In the genomic region with DNA sequence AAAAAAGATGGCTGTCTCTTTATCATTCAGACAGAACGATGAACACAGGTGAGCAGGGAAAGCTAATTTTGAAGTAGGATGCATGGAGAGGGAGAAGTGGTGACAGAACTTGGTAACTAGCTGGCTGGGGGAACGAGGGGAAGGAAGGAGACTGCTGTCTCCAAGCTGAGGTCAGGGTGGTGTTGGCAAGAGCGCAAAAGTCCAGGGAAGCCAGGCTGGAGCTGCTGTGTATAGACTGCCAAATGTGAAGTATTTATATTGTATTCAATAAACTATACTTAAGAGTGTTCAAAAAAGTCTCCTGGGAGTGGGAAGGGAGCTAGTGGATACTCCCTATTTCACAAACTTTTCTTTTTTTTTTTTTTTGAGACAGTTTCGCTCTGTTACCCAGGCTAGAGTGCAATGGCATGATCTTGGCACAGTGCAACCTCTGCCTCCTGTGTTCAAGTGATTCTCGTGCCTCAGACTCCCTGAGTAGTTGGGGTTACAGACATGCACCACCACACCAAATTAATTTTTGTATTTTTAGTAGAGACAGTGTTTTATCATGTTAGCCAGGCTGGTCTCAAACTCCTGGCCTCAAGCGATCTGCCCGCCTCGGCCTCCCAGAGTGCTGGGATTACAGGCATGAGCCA, we compare ENCODE assay signal across 18 cellular contexts. TPM values are rescaled to one million over a fixed set of nuclear protein-coding genes. Genes with fewer than 3 reads are reported as not detected.
"Had no signal": no experiment of that assay in that cellular context is flagged by ENCODE, and none has a peak within 500 bp of the region (broad histone marks: within the 10 kb centered on the region; RNA-seq: fewer than 3 reads in every experiment).

No MANE protein-coding gene starts in this region.

- H2AFZ ChIP-seq: hepatocyte had no signal

- H3K9me3 ChIP-seq: pancreas, tibial nerve had no signal

- H3K4me3 Mint-ChIP-seq: activated CD8-positive, alpha-beta T cell treated with anti-CD3 and anti-CD28 coated beads for 36 hours; activated T-cell treated with anti-CD3 and anti-CD28 coated beads, Interleukin-2, amount 50 U/mL, for 4 hours; naive thymus-derived CD8-positive, alpha-beta T cell had no signal

- H3K9me3 Mint-ChIP-seq: activated CD8-positive, alpha-beta T cell treated with anti-CD3 and anti-CD28 coated beads for 36 hours; activated T-cell treated with anti-CD3 and anti-CD28 coated beads, Interleukin-2, amount 50 U/mL, for 4 hours; naive thymus-derived CD8-positive, alpha-beta T cell had no signal

- H3K4me2 ChIP-seq: hepatocyte had no signal

- ATAC-seq: activated CD8-positive, alpha-beta T cell treated with anti-CD3 and anti-CD28 coated beads for 36 hours; activated T-cell treated with anti-CD3 and anti-CD28 coated beads, Interleukin-2, amount 50 U/mL, for 4 hours; foreskin keratinocyte; naive thymus-derived CD8-positive, alpha-beta T cell; pancreas had no signal

- H3K27ac ChIP-seq: cardiac muscle cell, foreskin keratinocyte, hepatocyte, pancreas, tibial nerve had no signal

- H3K27ac Mint-ChIP-seq: activated CD8-positive, alpha-beta T cell treated with anti-CD3 and anti-CD28 coated beads for 36 hours had no signal

- H3K4me1 ChIP-seq: foreskin keratinocyte, tibial nerve had no signal

- H3K4me3 ChIP-seq: cardiac muscle cell, hepatocyte, pancreas, tibial nerve had no signal

- DNase-seq: activated CD8-positive, alpha-beta T cell treated with anti-CD3 and anti-CD28 coated beads for 36 hours; activated effector memory CD4-positive, alpha-beta T cell treated with Interleukin-2 at 50 U/mL for 16 hours; activated naive CD4-positive, alpha-beta T cell treated with anti-CD3 and anti-CD28 coated beads, Interleukin-2, amount 50 U/mL, for 16 hours; activated T-cell treated with anti-CD3 and anti-CD28 coated beads, Interleukin-2, amount 50 U/mL, for 4 hours; amygdala; foreskin keratinocyte; mesendoderm; naive thymus-derived CD8-positive, alpha-beta T cell; stimulated activated CD8-positive, alpha-beta memory T cell treated with anti-CD3 and anti-CD28 coated beads, Interleukin-4, amount 100 ng/mL, for 48 hours; stimulated activated naive CD4-positive, alpha-beta T cell treated with Interleukin-2 at 50 U/mL for 16 hours had no signal

- H3K27me3 ChIP-seq: cardiac muscle cell, foreskin keratinocyte, hepatocyte, pancreas, tibial nerve had no signal

- H3K36me3 ChIP-seq: cardiac muscle cell, pancreas had no signal

RNA-seq across cellular contexts. Expression of gene CCDC200, which starts 8.6 kb away (rescaled TPM):
- total RNA-seq: activated CD8-positive, alpha-beta T cell treated with anti-CD3 and anti-CD28 coated beads for 36 hours; activated T-cell treated with anti-CD3 and anti-CD28 coated beads, Interleukin-2, amount 50 U/mL, for 4 hours; dermis microvascular lymphatic vessel endothelial cell; foreskin keratinocyte; hepatocyte; lower leg skin; pulmonary artery endothelial cell; subcutaneous adipose tissue; tibial nerve had no signal
- polyA plus RNA-seq: foreskin keratinocyte had no signal

RNA-seq across cellular contexts. Expression of gene RNU2-1, which starts 13.9 kb away (rescaled TPM):
- total RNA-seq: cardiac muscle cell, dermis microvascular lymphatic vessel endothelial cell, foreskin keratinocyte, hepatocyte, lower leg skin, pulmonary artery endothelial cell, subcutaneous adipose tissue, tibial nerve had no signal
- polyA plus RNA-seq: cardiac muscle cell; foreskin keratinocyte; hepatocyte; naive thymus-derived CD8-positive, alpha-beta T cell; pancreas had no signal
